ENCODE assay signal across 17 cellular contexts in the genomic region with DNA sequence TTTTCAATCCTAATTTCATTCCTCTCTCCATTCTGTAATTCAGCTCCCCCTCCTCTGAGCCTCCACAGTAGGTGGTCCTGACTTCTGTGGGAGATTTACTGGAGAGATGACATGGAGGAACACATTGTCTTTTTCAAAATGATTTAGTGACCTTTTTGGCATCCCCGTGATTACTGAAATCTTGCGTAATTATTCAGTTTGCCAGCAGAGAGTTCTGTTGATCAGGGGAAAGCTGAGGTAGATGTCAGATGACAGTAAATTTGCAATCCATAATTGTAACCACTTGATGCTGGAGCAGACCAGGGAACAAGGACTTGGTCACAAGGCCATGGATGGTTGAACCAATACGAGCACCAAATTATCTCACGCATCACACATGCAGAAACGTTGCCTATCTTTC.
DNase-seq lines count a peak whose midpoint lies in the region; ATAC-seq, FAIRE-seq and TF ChIP-seq lines count a peak whose summit lies in the region.
"Had no signal": no experiment of that assay in that cellular context is flagged by ENCODE, and none has a peak within 500 bp of the region (broad histone marks: within the 10 kb centered on the region; RNA-seq: fewer than 3 reads in every experiment).

No MANE protein-coding gene starts in this region.

- DNase-seq in NOMO-1 treated with DMSO at 0.1 percent for 48 hours (lab: John Stamatoyannopoulos, UW; ENCODE audit: unreplicated experiment) (peak; percentile 14), NOMO-1 treated with dmso at 0.1 percent for 144 hours (lab: John Stamatoyannopoulos, UW; ENCODE audit: unreplicated experiment) (no peak), H1 (ENCODE audit: low read depth in 1 of 2, low spot score in 2 of 2) (no peak), right lobe of liver (no peak), retina (no peak), body of pancreas (no peak)
- DNase-seq in stimulated activated CD4-positive, alpha-beta T cell treated with anti-CD3 and anti-CD28 coated beads, Interleukin-2, amount 100 ng/mL, for 48 hours: no peak
- DNase-seq: CD4-positive, alpha-beta memory T cell; DMS79 treated with DMSO at 0.1 percent for 48 hours; GF-D8; HCEC 1CT had no signal

- no peak overlapping the region for H3K4ac ChIP-seq in H1 (replicated peaks; ENCODE audit: insufficient read length, low read depth, low read length)

- TF ChIP-seq RAD21 in H1 (IDR thresholded peaks at IDR 0.05 in 1 of 2, conservative IDR thresholded peaks at IDR 0.05 in 1 of 2; ENCODE audit: low read depth in 2 of 2, low read length in 2 of 2): no peak

- no peak overlapping the region for H4K5ac ChIP-seq in H1 (ENCODE audit: insufficient read length, low read depth, low read length)

- H3K56ac ChIP-seq in H1 (replicated peaks; ENCODE audit: insufficient read length, low read depth, low read length): no peak overlapping the region

- H3K79me2 ChIP-seq in H1 (ENCODE audit: control insufficient read depth in 1 of 2, insufficient read depth in 2 of 2, low read length in 2 of 2): no peaks in the 10 kb centered on the region

- H2AK5ac ChIP-seq in H1 (ENCODE audit: low read depth, low read length): no peak overlapping the region

- no peak overlapping the region for H3K23ac ChIP-seq in H1 (ENCODE audit: insufficient read length)

- FAIRE-seq in H1 (lab: Jason Lieb, UNC): no peak
- FAIRE-seq: A549, GM12878 had no signal

- ATAC-seq in right lobe of liver: peak in 3 of 4 donors; percentile 50 to 68 (median 66)
- ATAC-seq in body of pancreas: no peak
- ATAC-seq: A549, GM12878 had no signal

- no peak overlapping the region for H4K8ac ChIP-seq in H1 (ENCODE audit: extremely low read depth, insufficient read depth, low read length)

- no peak overlapping the region for H3K9ac ChIP-seq in H1 (replicated peaks in 1 of 4; ENCODE audit: extremely low read depth in 1 of 4, low read depth in 3 of 4, low read length in 3 of 4)
- H3K9ac ChIP-seq: BLaER1, KMS-11 had no signal

- H3K36me3 ChIP-seq in H1 (ENCODE audit: control insufficient read depth in 2 of 4, insufficient read depth in 4 of 4, low read length in 3 of 4): no peaks in the 10 kb centered on the region
- no peaks in the 10 kb centered on the region for H3K36me3 ChIP-seq in right lobe of liver
- H3K36me3 ChIP-seq in body of pancreas (replicated peaks in 1 of 2; ENCODE audit: insufficient read depth in 1 of 2, low read depth in 2 of 2): no peaks in the 10 kb centered on the region
- H3K36me3 ChIP-seq: BLaER1 had no signal

- H2BK15ac ChIP-seq in H1 (ENCODE audit: low read length): no peak overlapping the region

- no peak overlapping the region for H3K18ac ChIP-seq in H1 (ENCODE audit: extremely low read depth, low read length)

- no peak overlapping the region for H2BK12ac ChIP-seq in H1 (ENCODE audit: low read depth, low read length)

- no peaks in the 10 kb centered on the region for H3K79me1 ChIP-seq in H1 (ENCODE audit: low read depth, low read length)

- no peak overlapping the region for H2BK120ac ChIP-seq in H1 (replicated peaks; ENCODE audit: low read depth, low read length)

- H3K27ac ChIP-seq in H1 (ENCODE audit: low read depth, low read length): no peak overlapping the region
- no peak overlapping the region for H3K27ac ChIP-seq in right lobe of liver
- no peak overlapping the region for H3K27ac ChIP-seq in body of pancreas
- H3K27ac ChIP-seq: 22Rv1, A549, BLaER1, HL-60, KMS-11 had no signal

- H3K4me3 ChIP-seq in H1 (ENCODE audit: extremely low read depth in 1 of 4, insufficient read depth in 2 of 4, low read depth in 3 of 4, low read length in 4 of 4): no peak overlapping the region
- no peak overlapping the region for H3K4me3 ChIP-seq in right lobe of liver
- H3K4me3 ChIP-seq in body of pancreas: no peak overlapping the region
- H3K4me3 ChIP-seq: A549, BLaER1, GM12878 had no signal

- WGBS in H1 (ENCODE audit: extremely low coverage in 1 of 2, insufficient coverage in 1 of 2, insufficient read length in 1 of 2, insufficient replicate concordance in 2 of 2, low coverage in 1 of 2, low lambda C conversion rate in 2 of 2, missing lambda C conversion rate in 1 of 2), 2 experiments: 93% methylated on average over 5 of the region's 5 CpGs; no CpG with 5 or more reads in 1 of the 2 experiments
- 63% methylated on average over 4 of the region's 5 CpGs for WGBS in right lobe of liver (ENCODE audit: insufficient coverage, low coverage, low lambda C conversion rate, missing lambda C conversion rate)
- WGBS in body of pancreas, 2 donors: 85 to 86% methylated on average over 5 of the region's 5 CpGs

- H2BK20ac ChIP-seq in H1 (ENCODE audit: low read length): no peak overlapping the region

- no peaks in the 10 kb centered on the region for H4K20me1 ChIP-seq in H1 (replicated peaks in 1 of 2; ENCODE audit: control insufficient read depth in 1 of 2, insufficient read depth in 2 of 2, low read length in 2 of 2)
- H4K20me1 ChIP-seq: BLaER1 had no signal

- H3K4me1 ChIP-seq in H1 (replicated peaks in 1 of 4; ENCODE audit: control insufficient read depth in 3 of 4, insufficient read depth in 4 of 4, low read length in 3 of 4): no peaks in the 10 kb centered on the region
- peaks cover 0 to 5% (median 0%) of the 10 kb centered on the region in 4 donors for H3K4me1 ChIP-seq in right lobe of liver
- peaks cover 13% of the 10 kb centered on the region for H3K4me1 ChIP-seq in body of pancreas
- H3K4me1 ChIP-seq: A549, BLaER1 had no signal

- no peak for TF ChIP-seq POLR2A in H1 (IDR thresholded peaks at IDR 0.05; ENCODE audit: control extremely low read depth in 1 of 2, low read depth in 2 of 2, low read length in 2 of 2)
- no peak for TF ChIP-seq POLR2A in right lobe of liver (IDR thresholded peaks at IDR 0.05)
- no peak for TF ChIP-seq POLR2A in body of pancreas (IDR thresholded peaks at IDR 0.05)

- H2AFZ ChIP-seq in H1 (ENCODE audit: low read length): no peak overlapping the region

- TF ChIP-seq CTCF in H1 (IDR thresholded peaks at IDR 0.05; ENCODE audit: control extremely low read depth in 1 of 3, insufficient read depth in 1 of 3, low read depth in 1 of 3, low read length in 3 of 3): no peak
- no peak for TF ChIP-seq CTCF in right lobe of liver (IDR thresholded peaks at IDR 0.05)
- no peak for TF ChIP-seq CTCF in body of pancreas (IDR thresholded peaks at IDR 0.05)

- H3K14ac ChIP-seq in H1 (ENCODE audit: insufficient read length): no peak overlapping the region

- no peaks in the 10 kb centered on the region for H3K27me3 ChIP-seq in H1 (replicated peaks in 1 of 4; ENCODE audit: control insufficient read depth in 3 of 4, extremely low read depth in 1 of 4, insufficient read depth in 3 of 4, low read length in 3 of 4)
- no peaks in the 10 kb centered on the region for H3K27me3 ChIP-seq in right lobe of liver
- H3K27me3 ChIP-seq in body of pancreas: no peaks in the 10 kb centered on the region
- H3K27me3 ChIP-seq: BLaER1 had no signal

- POLR2A ChIA-PET in H1 (lab: Charles Lee; ENCODE audit: partially characterized antibody): no interaction called here

- H4K91ac ChIP-seq in H1 (replicated peaks; ENCODE audit: insufficient read length, low read length): no peak overlapping the region

- CTCF ChIA-PET in H1 (lab: Charles Lee; ENCODE audit: partially characterized antibody): interaction anchor here (0.6 to 0.8 kb wide), 3 partner anchors 54 to 586 kb away, joined by 3 read pairs; no protein-coding TSS in a partner anchor

- no peak overlapping the region for H3K4me2 ChIP-seq in H1 (ENCODE audit: insufficient read depth in 1 of 2, low read depth in 2 of 2, low read length in 2 of 2)
- H3K4me2 ChIP-seq: A549, BLaER1, KMS-11 had no signal

- no peaks in the 10 kb centered on the region for H3K9me3 ChIP-seq in H1 (ENCODE audit: insufficient read depth in 2 of 2, low read depth in 1 of 2, low read length in 1 of 2)
- no peaks in the 10 kb centered on the region for H3K9me3 ChIP-seq in right lobe of liver
- no peaks in the 10 kb centered on the region for H3K9me3 ChIP-seq in body of pancreas
- H3K9me3 ChIP-seq: A549, BLaER1 had no signal

- TF ChIP-seq EP300 in H1 (IDR thresholded peaks at IDR 0.05; ENCODE audit: borderline replicate concordance in 1 of 2, low read depth in 2 of 2, low read length in 2 of 2): no peak

- intact Hi-C loops in right lobe of liver (cut with DNase I) (no loop called here), body of pancreas (cut with DNase I) (no loop called here)

- H3K23me2 ChIP-seq in H1 (ENCODE audit: low read depth, low read length): no peaks in the 10 kb centered on the region

- no peak overlapping the region for H2BK5ac ChIP-seq in H1 (ENCODE audit: low read depth, low read length)

TF ChIP-seq in H1, 55 proteins besides CTCF, POLR2A, EP300 and RAD21:
- TF ChIP-seq, protein P1, sequence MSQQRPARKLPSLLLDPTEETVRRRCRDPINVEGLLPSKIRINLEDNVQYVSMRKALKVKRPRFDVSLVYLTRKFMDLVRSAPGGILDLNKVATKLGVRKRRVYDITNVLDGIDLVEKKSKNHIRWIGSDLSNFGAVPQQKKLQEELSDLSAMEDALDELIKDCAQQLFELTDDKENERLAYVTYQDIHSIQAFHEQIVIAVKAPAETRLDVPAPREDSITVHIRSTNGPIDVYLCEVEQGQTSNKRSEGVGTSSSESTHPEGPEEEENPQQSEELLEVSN (IDR thresholded peaks at IDR 0.05): no peak
- peak; percentile 42 for TF ChIP-seq CEBPB (IDR thresholded peaks at IDR 0.05; ENCODE audit: low read depth, low read length)
